ENCODE assay signal across 24 cellular contexts in genomic region chr1:47817861-47818260, GRCh38.
"Had no signal": no experiment of that assay in that cellular context is flagged by ENCODE, and none has a peak within 500 bp of the region (broad histone marks: within the 10 kb centered on the region; RNA-seq: fewer than 3 reads in every experiment).

No MANE protein-coding gene starts in this region.

- H3K27ac ChIP-seq: epithelial cell of prostate, esophagus squamous epithelium, hepatocyte, neural progenitor cell, pancreas, spleen, thoracic aorta, upper lobe of left lung, uterus had no signal

- H3K9ac ChIP-seq: neural progenitor cell had no signal

- H2AFZ ChIP-seq: hepatocyte, neural progenitor cell had no signal

- H3K9me3 ChIP-seq: esophagus squamous epithelium, pancreas, spleen, thoracic aorta, upper lobe of left lung, uterus had no signal

- H3K27me3 ChIP-seq: hepatocyte, neural progenitor cell, pancreas, upper lobe of left lung, uterus had no signal

- H3K36me3 Mint-ChIP-seq: naive thymus-derived CD4-positive, alpha-beta T cell; neural progenitor cell; stimulated activated naive B cell treated with anti-CD40 and anti-IgM and Interleukin-4, amounts not matched to agents 10 μg/mL and 1 μg/mL and 100 μg/mL, for 72 hours had no signal

- FAIRE-seq: kidney, pancreas had no signal

- H3K27me3 Mint-ChIP-seq: progenitor cell of endocrine pancreas had no signal

- H3K4me3 ChIP-seq: esophagus squamous epithelium, hepatocyte, neural progenitor cell, pancreas, spleen, thoracic aorta, upper lobe of left lung, uterus had no signal

- H3K36me3 ChIP-seq: esophagus squamous epithelium, neural progenitor cell, pancreas, spleen, thoracic aorta, upper lobe of left lung, uterus had no signal

- ATAC-seq: left ventricle myocardium superior; naive thymus-derived CD4-positive, alpha-beta T cell; pancreas; stimulated activated naive B cell treated with anti-CD40 and anti-IgM and Interleukin-4, amounts not matched to agents 10 μg/mL and 1 μg/mL and 100 μg/mL, for 72 hours; stimulated activated naive CD8-positive, alpha-beta T cell treated with anti-CD3 and anti-CD28 coated beads, Interleukin-15, amount 100 ng/mL, for 72 hours had no signal

- H3K27ac Mint-ChIP-seq: naive thymus-derived CD4-positive, alpha-beta T cell; progenitor cell of endocrine pancreas; stimulated activated naive B cell treated with anti-CD40 and anti-IgM and Interleukin-4, amounts not matched to agents 10 μg/mL and 1 μg/mL and 100 μg/mL, for 72 hours had no signal

- H3K4me2 ChIP-seq: hepatocyte, neural progenitor cell had no signal

- H3K79me2 ChIP-seq: hepatocyte had no signal

- H3K4me1 ChIP-seq: pancreas, uterus had no signal

- H3K4me1 Mint-ChIP-seq: central memory CD8-positive, alpha-beta T cell; naive thymus-derived CD4-positive, alpha-beta T cell; stimulated activated naive B cell treated with anti-CD40 and anti-IgM and Interleukin-4, amounts not matched to agents 10 μg/mL and 1 μg/mL and 100 μg/mL, for 72 hours; stimulated activated naive CD8-positive, alpha-beta T cell treated with anti-CD3 and anti-CD28 coated beads, Interleukin-15, amount 100 ng/mL, for 72 hours had no signal

- H3K4me3 Mint-ChIP-seq: central memory CD8-positive, alpha-beta T cell; naive thymus-derived CD4-positive, alpha-beta T cell; neural progenitor cell; stimulated activated naive B cell treated with anti-CD40 and anti-IgM and Interleukin-4, amounts not matched to agents 10 μg/mL and 1 μg/mL and 100 μg/mL, for 72 hours; stimulated activated naive CD8-positive, alpha-beta T cell treated with anti-CD3 and anti-CD28 coated beads, Interleukin-15, amount 100 ng/mL, for 72 hours had no signal

- DNase-seq: effector memory CD4-positive, alpha-beta T cell; esophagus squamous epithelium; foreskin fibroblast; head of caudate nucleus; kidney; left cardiac atrium; left ventricle myocardium superior; naive thymus-derived CD4-positive, alpha-beta T cell; occipital lobe; pancreas; spleen; stimulated activated CD4-positive, alpha-beta T cell treated with anti-CD3 and anti-CD28 coated beads, Interleukin-15, amount 100 ng/mL, for 24 hours; stimulated activated CD4-positive, alpha-beta T cell treated with anti-CD3 and anti-CD28 coated beads, Interleukin-1b, Interleukin-23, amount 100 ng/mL, for 48 hours; stimulated activated CD4-positive, alpha-beta T cell treated with anti-CD3 and anti-CD28 coated beads, Interleukin-4, amount 100 ng/mL, for 24 hours; stimulated activated naive B cell treated with anti-CD40 and anti-IgM and Interleukin-4, amounts not matched to agents 10 μg/mL and 1 μg/mL and 100 μg/mL, for 72 hours; stimulated activated naive CD8-positive, alpha-beta T cell treated with anti-CD3 and anti-CD28 coated beads, Interleukin-15, amount 100 ng/mL, for 72 hours; uterus had no signal

- H3K9me3 Mint-ChIP-seq: central memory CD8-positive, alpha-beta T cell; naive thymus-derived CD4-positive, alpha-beta T cell; neural progenitor cell; stimulated activated naive B cell treated with anti-CD40 and anti-IgM and Interleukin-4, amounts not matched to agents 10 μg/mL and 1 μg/mL and 100 μg/mL, for 72 hours; stimulated activated naive CD8-positive, alpha-beta T cell treated with anti-CD3 and anti-CD28 coated beads, Interleukin-15, amount 100 ng/mL, for 72 hours had no signal
